10 cellular contexts compared by ENCODE assay signal in the genomic region with DNA sequence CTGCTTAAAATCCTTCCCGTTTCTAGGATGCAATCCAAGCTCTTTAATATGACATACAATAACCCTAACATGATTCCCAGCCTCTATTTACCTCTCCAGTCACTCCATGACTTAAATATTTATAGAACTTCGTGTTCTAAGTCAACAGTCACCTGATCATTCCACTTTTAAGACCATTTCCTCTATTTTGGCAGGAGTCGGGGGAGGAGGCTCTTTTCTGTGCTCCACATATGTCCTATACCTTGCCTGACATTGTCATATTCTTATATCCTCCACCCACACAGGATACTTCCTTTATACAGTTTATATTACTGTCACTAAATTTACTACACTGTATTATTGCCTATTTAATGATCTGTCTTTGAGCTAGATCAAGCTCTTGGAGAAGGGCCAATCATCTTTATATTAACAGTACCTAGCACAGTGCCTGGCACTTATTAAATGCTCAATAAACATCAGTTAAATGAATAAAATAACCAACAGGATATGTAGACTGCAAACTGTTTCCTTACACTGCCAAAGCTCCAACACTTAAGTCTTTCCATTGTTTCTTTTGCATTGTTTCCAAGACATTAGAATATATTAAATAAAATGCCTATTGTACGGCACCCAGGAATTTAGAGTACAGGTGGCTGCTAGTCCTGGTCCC. TPM values are rescaled to one million over a fixed set of nuclear protein-coding genes. Genes with fewer than 3 reads are reported as not detected.
DNase-seq lines count a peak whose midpoint lies in the region; TF ChIP-seq lines count a peak whose summit lies in the region.
"Had no signal": no experiment of that assay in that cellular context is flagged by ENCODE, and none has a peak within 500 bp of the region (broad histone marks: within the 10 kb centered on the region; RNA-seq: fewer than 3 reads in every experiment).

No MANE protein-coding gene starts in this region.

- CTCF ChIA-PET in activated naive CD4-positive, alpha-beta T cell treated with anti-CD3 and anti-CD28 coated beads, Interleukin-2, amount 10 ng/mL, durations not matched to agents 7 days and 5 days (lab: Charles Lee), result interaction anchor here (1.2 to 2.1 kb wide), 2 partner anchors 29 to 55 kb away, joined by 5 to 6 read pairs; no protein-coding TSS in a partner anchor

- peaks cover 2% of the 10 kb centered on the region for H3K9me3 Mint-ChIP-seq in activated naive CD4-positive, alpha-beta T cell treated with anti-CD3 and anti-CD28 coated beads, Interleukin-2, amount 10 ng/mL, durations not matched to agents 7 days and 5 days

- H3K4me1 ChIP-seq in transverse colon, result peaks cover 33 to 68% (median 47%) of the 10 kb centered on the region in 4 donors

- WGBS in transverse colon (ENCODE audit: low coverage in 1 of 2), 2 donors, result 12 to 22% methylated on average over 4 of the region's 4 CpGs

- H3K27me3 ChIP-seq in transverse colon, result no peaks in the 10 kb centered on the region

- in situ Hi-C loops in transverse colon (cut with MboI; ENCODE audit: low pct_ligation_motif_present in 1 of 4, low pct_unique_long_range_greater_than_20kb in 1 of 4, low sequenced_read_pairs in 3 of 4), result loop anchor here in 1 of 4 donors (25.0 kb wide), 1 partner anchor 347 kb away; no protein-coding TSS in a partner anchor

- no peak for TF ChIP-seq POLR2A in transverse colon (IDR thresholded peaks at IDR 0.05)

- no peaks in the 10 kb centered on the region for H3K27me3 Mint-ChIP-seq in activated naive CD4-positive, alpha-beta T cell treated with anti-CD3 and anti-CD28 coated beads, Interleukin-2, amount 10 ng/mL, durations not matched to agents 7 days and 5 days

- no peak for DNase-seq in activated naive CD4-positive, alpha-beta T cell treated with anti-CD3 and anti-CD28 coated beads, Interleukin-2, amount 10 ng/mL, durations not matched to agents 7 days and 5 days
- DNase-seq in activated naive CD4-positive, alpha-beta T cell (lab: John Stamatoyannopoulos, UW), result no peak
- DNase-seq in transverse colon (no peak), foreskin melanocyte (no peak), NCI-H1694 (lab: John Stamatoyannopoulos, UW) (no peak)
- DNase-seq in effector CD8-positive, alpha-beta T cell (lab: John Stamatoyannopoulos, UW), result no peak
- DNase-seq: DMS79, NCI-H524 had no signal

- no peaks in the 10 kb centered on the region for H3K9me3 ChIP-seq in iPS-18c (ENCODE audit: control insufficient read depth, insufficient read depth, low read length)
- H3K9me3 ChIP-seq in transverse colon, result no peaks in the 10 kb centered on the region

- H3K36me3 Mint-ChIP-seq in activated naive CD4-positive, alpha-beta T cell treated with anti-CD3 and anti-CD28 coated beads, Interleukin-2, amount 10 ng/mL, durations not matched to agents 7 days and 5 days, result peaks cover 15% of the 10 kb centered on the region

- peaks cover 63% of the 10 kb centered on the region for H3K4me1 Mint-ChIP-seq in activated naive CD4-positive, alpha-beta T cell treated with anti-CD3 and anti-CD28 coated beads, Interleukin-2, amount 10 ng/mL, durations not matched to agents 7 days and 5 days

- no peaks in the 10 kb centered on the region for H3K36me3 ChIP-seq in transverse colon

- H3K4me3 Mint-ChIP-seq in activated naive CD4-positive, alpha-beta T cell treated with anti-CD3 and anti-CD28 coated beads, Interleukin-2, amount 10 ng/mL, durations not matched to agents 7 days and 5 days, result peak overlapping the region; percentile 93

- TF ChIP-seq EP300 in transverse colon (IDR thresholded peaks at IDR 0.05; ENCODE audit: low read depth), result no peak

- intact Hi-C loops in transverse colon (cut with DNase I; ENCODE audit: low total_unique reads), result no loop called here

- H3K4me3 ChIP-seq in WI38 (ENCODE audit: low read depth, low read length), result peak overlapping the region; percentile 97
- peak overlapping the region; percentile 6; the same call in 1 of the 2 replicates for H3K4me3 ChIP-seq in iPS-18c (ENCODE audit: insufficient read depth, low read depth, low read length)
- H3K4me3 ChIP-seq in transverse colon, result peak overlapping the region in 1 of 4 donors; percentile 93

- peak overlapping the region in 3 of 4 donors; percentile 17 to 99 (median 98) for H3K27ac ChIP-seq in transverse colon

- no peak overlapping the region for H3K27ac Mint-ChIP-seq in activated naive CD4-positive, alpha-beta T cell treated with anti-CD3 and anti-CD28 coated beads, Interleukin-2, amount 10 ng/mL, durations not matched to agents 7 days and 5 days

- TF ChIP-seq CTCF in WI38 (IDR thresholded peaks at IDR 0.05; ENCODE audit: low read depth, low read length) (no peak), transverse colon (IDR thresholded peaks at IDR 0.05) (no peak)

RNA-seq across cellular contexts. Expression of a gene that starts 2.7 kb away (rescaled TPM):
- total RNA-seq in transverse colon, result 100 to 1,000 TPM; 106 to 155 (median 155) TPM

RNA-seq across cellular contexts. Expression of a gene that starts 29.8 kb away (rescaled TPM):
- 10 to 100 TPM; 46.8 to 84.2 (median 77.6) TPM for total RNA-seq in transverse colon
